In the genomic region with DNA sequence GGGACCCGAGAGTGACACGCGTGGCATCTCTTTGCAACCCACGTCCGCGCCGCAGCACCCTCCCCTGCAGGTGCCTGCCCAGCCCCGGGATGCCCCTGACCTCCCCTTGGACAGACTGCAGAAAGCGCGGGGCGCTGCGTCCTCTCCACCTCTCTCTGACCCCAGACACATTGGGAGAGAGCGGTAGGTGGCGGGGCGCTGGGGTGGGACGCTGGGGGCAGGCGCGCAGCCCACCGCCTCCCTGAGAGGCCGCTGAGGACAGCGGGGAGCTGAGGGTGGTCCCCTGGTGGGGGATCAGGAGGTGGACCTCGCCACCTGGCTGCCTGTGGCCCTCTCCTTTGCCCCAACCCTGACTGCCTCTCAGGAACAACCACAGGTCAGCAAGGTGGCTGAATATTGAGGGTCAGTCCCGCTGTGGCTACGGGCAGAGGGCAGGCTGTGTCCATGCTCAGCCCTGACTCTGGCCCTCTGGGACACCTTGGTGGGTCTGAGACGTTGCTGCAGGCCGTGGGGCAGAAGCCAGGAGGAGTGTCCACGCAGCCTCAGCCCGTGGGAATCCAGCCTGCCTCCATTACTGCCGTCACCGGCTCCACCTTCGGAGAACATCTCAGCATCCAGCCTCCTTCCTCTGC, we compare ENCODE assay signal across 6 cellular contexts. TPM values are rescaled to one million over a fixed set of nuclear protein-coding genes. Genes with fewer than 3 reads are reported as not detected.
DNase-seq lines count a peak whose midpoint lies in the region; ATAC-seq, FAIRE-seq and TF ChIP-seq lines count a peak whose summit lies in the region.

No MANE protein-coding gene starts in this region.

- 21 to 22% methylated on average over 31 of the region's 31 CpGs for WGBS in pancreas, 2 donors

- H3K27me3 ChIP-seq in pancreas, result no peaks in the 10 kb centered on the region

- peaks cover 10 to 21% (median 14%) of the 10 kb centered on the region in 3 donors for H3K4me1 ChIP-seq in pancreas

- H3K4me3 ChIP-seq in pancreas, result peak overlapping the region; percentile 95 to 98 (median 96)

- DNase-seq in cerebellar cortex (ENCODE audit: low spot score), result peak; percentile 8
- DNase-seq in pancreas, result peak in 1 of 6 donors; percentile 84
- DNase-seq in DMS53 treated with DMSO at 0.1 percent for 48 hours (lab: John Stamatoyannopoulos, UW; ENCODE audit: unreplicated experiment), result no peak
- DNase-seq in NCI-H2196 (lab: John Stamatoyannopoulos, UW; ENCODE audit: unreplicated experiment), result no peak

- no peak for TF ChIP-seq CTCF in pancreas (IDR thresholded peaks at IDR 0.05)

- no peak for FAIRE-seq in pancreas (lab: Jason Lieb, UNC)

- ATAC-seq in HG02840 (IDR thresholded peaks at IDR 0.05; ENCODE audit: low FRiP score, unreplicated experiment), result peak; percentile 27
- ATAC-seq in pancreas, result peak in 1 of 4 donors; percentile 4
- no peak for ATAC-seq in GM21723 (IDR thresholded peaks at IDR 0.05; ENCODE audit: unreplicated experiment)

- H3K9me3 ChIP-seq in pancreas, result no peaks in the 10 kb centered on the region

- intact Hi-C loops in pancreas (cut with DNase I), result no loop called here

- H3K27ac ChIP-seq in pancreas, result peak overlapping the region in 3 of 4 donors; percentile 35 to 61 (median 37)

- no peaks in the 10 kb centered on the region for H3K36me3 ChIP-seq in pancreas

RNA-seq across cellular contexts. Expression of a gene that starts 0.8 kb away (rescaled TPM):
- 10 to 100 TPM; 20.8 to 30.4 (median 22.3) TPM for total RNA-seq in pancreas
- 10 to 100 TPM; 34.1 to 44.5 TPM for polyA plus RNA-seq in pancreas

RNA-seq across cellular contexts. Expression of a gene that starts 5.8 kb away (rescaled TPM):
- total RNA-seq in pancreas, result 1 to 10 TPM in 5 of 6 donors, under 1 TPM in 1; 0.66 to 6.1 (median 1.6) TPM
- 10 to 100 TPM; 20.6 to 22.0 TPM for polyA plus RNA-seq in pancreas

RNA-seq across cellular contexts. Expression of a gene that starts 27.9 kb away (rescaled TPM):
- 1 to 10 TPM in 3 of 6 donors, under 1 TPM in 3; 0.43 to 1.7 (median 0.93) TPM for total RNA-seq in pancreas
- 1 to 10 TPM; 2.5 to 4.8 TPM for polyA plus RNA-seq in pancreas

RNA-seq across cellular contexts. Expression of a gene that starts 33.3 kb away (rescaled TPM):
- 10 to 100 TPM; 15.2 to 31.4 (median 18.7) TPM for total RNA-seq in pancreas
- polyA plus RNA-seq in pancreas, result 100 to 1,000 TPM in 1 of 2 donors, 10 to 100 TPM in 1; 76.0 to 133 TPM

RNA-seq across cellular contexts. Expression of a gene that starts 34.0 kb away (rescaled TPM):
- 10 to 100 TPM in 2 of 6 donors, 1 to 10 TPM in 4; 7.5 to 11.3 (median 9.7) TPM for total RNA-seq in pancreas
- polyA plus RNA-seq in pancreas, result 10 to 100 TPM; 14.6 to 23.2 TPM
